Comparison of ENCODE assay signal across 8 cellular contexts in genomic region chr2:177391822-177392372, GRCh38. TPM values are rescaled to one million over a fixed set of nuclear protein-coding genes. Genes with fewer than 3 reads are reported as not detected.
DNase-seq lines count a peak whose midpoint lies in the region; ATAC-seq lines count a peak whose summit lies in the region.

No MANE protein-coding gene starts in this region.

- peak overlapping the region; percentile 92 to 98 (median 94) for H3K4me3 Mint-ChIP-seq in CD4-positive, alpha-beta memory T cell

- H3K4me1 Mint-ChIP-seq in CD4-positive, alpha-beta memory T cell, result peaks cover 40 to 56% (median 47%) of the 10 kb centered on the region in 4 donors

- POLR2A ChIA-PET in CD4-positive, alpha-beta memory T cell (lab: Charles Lee; ENCODE audit: partially characterized antibody), result interaction anchor here (0.7 to 6.3 kb wide), 13 partner anchors 10 to 1059 kb away, joined by 3 to 55 read pairs (median 4); partner anchors contain the start of genes HNRNPA3, NFE2L2, PJVK and PRKRA

- peak overlapping the region; percentile 79 to 94 (median 91) for H3K27ac Mint-ChIP-seq in CD4-positive, alpha-beta memory T cell

- H3K27me3 Mint-ChIP-seq in CD4-positive, alpha-beta memory T cell, result no peaks in the 10 kb centered on the region

- peak overlapping the region; percentile 78 for H3K4me3 ChIP-seq in CD4-positive, alpha-beta memory T cell (ENCODE audit: low read length in 2 of 2)
- peak overlapping the region; percentile 87 for H3K4me3 ChIP-seq in effector memory CD4-positive, alpha-beta T cell (ENCODE audit: insufficient read depth, low read depth, low read length, poor library complexity, severe bottlenecking)
- peak overlapping the region; percentile 68 for H3K4me3 ChIP-seq in neuron (ENCODE audit: low read length)

- ATAC-seq in HG02642 (IDR thresholded peaks at IDR 0.05; ENCODE audit: poor library complexity, unreplicated experiment), result no peak

- no peaks in the 10 kb centered on the region for H3K9me3 Mint-ChIP-seq in CD4-positive, alpha-beta memory T cell

- H3K4me1 ChIP-seq in CD4-positive, alpha-beta memory T cell (ENCODE audit: insufficient read depth, low read length), result peaks cover 41% of the 10 kb centered on the region
- peaks cover 19% of the 10 kb centered on the region for H3K4me1 ChIP-seq in effector memory CD4-positive, alpha-beta T cell (ENCODE audit: control insufficient read depth, insufficient read depth, low read length, poor library complexity, severe bottlenecking)
- H3K4me1 ChIP-seq in neuron (ENCODE audit: insufficient read depth, low read length), result peaks cover 13% of the 10 kb centered on the region

- CTCF ChIA-PET in CD4-positive, alpha-beta memory T cell (lab: Charles Lee; ENCODE audit: partially characterized antibody), result interaction anchor here (0.9 to 3.9 kb wide), 9 partner anchors 8 to 244 kb away, joined by 3 to 23 read pairs (median 7); partner anchors contain the start of gene NFE2L2

- intact Hi-C loops in CD4-positive, alpha-beta memory T cell (cut with micrococcal nuclease), result loop anchor here (1.0 to 5.0 kb wide), 2 partner anchors 130 to 161 kb away; partner anchors contain the start of gene NFE2L2

- no peaks in the 10 kb centered on the region for H3K36me3 ChIP-seq in CD4-positive, alpha-beta memory T cell (ENCODE audit: insufficient read depth, low read length)
- H3K36me3 ChIP-seq in KOPT-K1 (ENCODE audit: insufficient read depth, low read length), result no peaks in the 10 kb centered on the region
- no peaks in the 10 kb centered on the region for H3K36me3 ChIP-seq in effector memory CD4-positive, alpha-beta T cell (ENCODE audit: control insufficient read depth, insufficient read depth, low read length)
- no peaks in the 10 kb centered on the region for H3K36me3 ChIP-seq in neuron (ENCODE audit: insufficient read depth, low read length)

- no peaks in the 10 kb centered on the region for H3K27me3 ChIP-seq in CD4-positive, alpha-beta memory T cell (ENCODE audit: insufficient read depth, low read length)
- no peaks in the 10 kb centered on the region for H3K27me3 ChIP-seq in effector memory CD4-positive, alpha-beta T cell (replicated peaks; ENCODE audit: control insufficient read depth, insufficient read depth, low read length, poor library complexity, severe bottlenecking)
- H3K27me3 ChIP-seq in neuron (ENCODE audit: insufficient read depth, low read length), result no peaks in the 10 kb centered on the region

- H3K27ac ChIP-seq in CD4-positive, alpha-beta memory T cell (ENCODE audit: low read depth, low read length), result peak overlapping the region; percentile 56
- peak overlapping the region; percentile 67 for H3K27ac ChIP-seq in KOPT-K1 (ENCODE audit: low read depth, low read length, poor library complexity, severe bottlenecking)
- no peak overlapping the region for H3K27ac ChIP-seq in effector memory CD4-positive, alpha-beta T cell (ENCODE audit: insufficient read depth, low read length, poor library complexity, severe bottlenecking)

- peak overlapping the region; percentile 98 for H2AFZ ChIP-seq in neuron (ENCODE audit: low read depth, low read length)

- H3K9me3 ChIP-seq in CD4-positive, alpha-beta memory T cell (ENCODE audit: control insufficient read depth in 1 of 2, low read length in 2 of 2), result no peaks in the 10 kb centered on the region
- H3K9me3 ChIP-seq in KOPT-K1 (ENCODE audit: insufficient read depth, low read length, poor library complexity, severe bottlenecking), result no peaks in the 10 kb centered on the region
- no peaks in the 10 kb centered on the region for H3K9me3 ChIP-seq in effector memory CD4-positive, alpha-beta T cell (ENCODE audit: control insufficient read depth, low read length)
- H3K9me3 ChIP-seq in neuron (ENCODE audit: low read length), result no peaks in the 10 kb centered on the region

- no peak for DNase-seq in CD4-positive, alpha-beta memory T cell
- no peak for DNase-seq in effector memory CD4-positive, alpha-beta T cell
- DNase-seq in CD1c-positive myeloid dendritic cell (ENCODE audit: extremely low spot score) (no peak), epidermal melanocyte (ENCODE audit: insufficient read length, low spot score) (no peak), NCI-H2081 (lab: John Stamatoyannopoulos, UW) (no peak)

- H3K36me3 Mint-ChIP-seq in CD4-positive, alpha-beta memory T cell, result peaks cover 6 to 13% of the 10 kb centered on the region in 2 donors

RNA-seq across cellular contexts. Expression of gene AGPS, which starts 0.7 kb away (rescaled TPM):
- 10 to 100 TPM; 28.3 to 29.7 TPM for total RNA-seq in CD4-positive, alpha-beta memory T cell
- 10 to 100 TPM; 13.8 to 17.4 TPM for polyA plus RNA-seq in CD4-positive, alpha-beta memory T cell
